9 cellular contexts compared by ENCODE assay signal in genomic region chr17:9185688-9186289, GRCh38.
"Had no signal": no experiment of that assay in that cellular context is flagged by ENCODE, and none has a peak within 500 bp of the region (broad histone marks: within the 10 kb centered on the region; RNA-seq: fewer than 3 reads in every experiment).

No MANE protein-coding gene starts in this region.

- H3K4me1 ChIP-seq: colonic mucosa, gastrocnemius medialis, tibial artery, uterus had no signal

- H3K4me3 ChIP-seq: colonic mucosa, gastrocnemius medialis, tibial artery, uterus had no signal

- H3K36me3 ChIP-seq: colonic mucosa, gastrocnemius medialis, uterus had no signal

- H3K27me3 ChIP-seq: colonic mucosa, gastrocnemius medialis, tibial artery, uterus had no signal

- H3K9me3 ChIP-seq: colonic mucosa, gastrocnemius medialis, tibial artery, uterus had no signal

- H3K27ac ChIP-seq: colonic mucosa, gastrocnemius medialis, tibial artery, uterus had no signal

- ATAC-seq: activated T-helper 17 cell treated with anti-CD3 and anti-CD28 coated beads, Interleukin-2, amount 50 U/mL, for 72 hours; gastrocnemius medialis had no signal

- DNase-seq: activated CD4-positive, alpha-beta T cell treated with anti-CD3 and anti-CD28 coated beads, Interleukin-2, amount 10 ng/mL, durations not matched to agents 24 days and 14 days; activated naive CD4-positive, alpha-beta T cell treated with anti-CD3 and anti-CD28 coated beads, Interleukin-2, amount 10 ng/mL, durations not matched to agents 7 days and 5 days; colonic mucosa; gastrocnemius medialis; hippocampal formation; kidney glomerular epithelial cell; tibial artery; uterus had no signal
